In genomic region chr11:73743045-73743444, GRCh38 we compare ENCODE assay signal across 17 cellular contexts. TPM values are rescaled to one million over a fixed set of nuclear protein-coding genes. Genes with fewer than 3 reads are reported as not detected.
A peak's percentile ranks its signal among the peaks of the same experiment; 100 is the strongest.
DNase-seq lines count a peak whose midpoint lies in the region; ATAC-seq and TF ChIP-seq lines count a peak whose summit lies in the region.
"Had no signal": no experiment of that assay in that cellular context is flagged by ENCODE, and none has a peak within 500 bp of the region (broad histone marks: within the 10 kb centered on the region; RNA-seq: fewer than 3 reads in every experiment).

No MANE protein-coding gene starts in this region.

- H3K36me3 ChIP-seq in CD4-positive, CD25-positive, alpha-beta regulatory T cell (ENCODE audit: control insufficient read depth, insufficient read depth, low read length) = no peaks in the 10 kb centered on the region
- H3K36me3 ChIP-seq in Caco-2 (ENCODE audit: control insufficient read depth, insufficient read depth, low read length) = 0 out of 2 replicates have a peak, but pooled peaks cover 1% of the 10 kb centered on the region
- peaks cover 2 to 4% of the 10 kb centered on the region in 2 experiments for H3K36me3 ChIP-seq in trophoblast cell (ENCODE audit: control insufficient read depth in 1 of 2, insufficient read depth in 2 of 2, low read length in 2 of 2)

- no peak overlapping the region for H2BK5ac ChIP-seq in trophoblast cell (ENCODE audit: low read depth, low read length, poor library complexity)

- H4K12ac ChIP-seq in trophoblast cell (ENCODE audit: low read depth, low read length) = no peak overlapping the region

- peak overlapping the region in 2 of 3 donors; percentile 42 to 44 for H3K27ac Mint-ChIP-seq in CD4-positive, CD25-positive, alpha-beta regulatory T cell
- H3K27ac Mint-ChIP-seq in Caco-2 (ENCODE audit: unreplicated experiment) = peak overlapping the region; percentile 11
- H3K27ac Mint-ChIP-seq in effector memory CD8-positive, alpha-beta T cell = peak overlapping the region; percentile 63 to 73
- H3K27ac Mint-ChIP-seq: B cell, HFFc6, IgD-negative memory B cell had no signal

- H3K4me2 ChIP-seq in trophoblast cell (ENCODE audit: low read length) = no peak overlapping the region

- peaks cover 13% of the 10 kb centered on the region for H3K36me3 Mint-ChIP-seq in CD4-positive, CD25-positive, alpha-beta regulatory T cell
- H3K36me3 Mint-ChIP-seq in Caco-2 (ENCODE audit: insufficient read depth, unreplicated experiment) = peaks cover 56% of the 10 kb centered on the region
- H3K36me3 Mint-ChIP-seq in effector memory CD8-positive, alpha-beta T cell (ENCODE audit: insufficient read depth) = peaks cover 7% of the 10 kb centered on the region

- no peak for ATAC-seq in CD4-positive, CD25-positive, alpha-beta regulatory T cell (ENCODE audit: low read depth in 2 of 2)
- no peak for ATAC-seq in effector memory CD8-positive, alpha-beta T cell (replicated peaks)
- no peak for ATAC-seq in HG03280 (IDR thresholded peaks at IDR 0.05; ENCODE audit: unreplicated experiment)

- no CpG with 5 or more reads among the region's 7 CpGs for WGBS in trophoblast cell (ENCODE audit: extremely low coverage, insufficient coverage, insufficient read length)

- POLR2A ChIA-PET in Caco-2 (lab: Charles Lee) = no interaction called here

- no peak overlapping the region for H2BK120ac ChIP-seq in trophoblast cell (ENCODE audit: insufficient read depth, low read length, poor library complexity)

- no peak overlapping the region for H2BK12ac ChIP-seq in trophoblast cell (ENCODE audit: low read length)

- H2AFZ ChIP-seq in trophoblast cell (ENCODE audit: insufficient read depth, low read length, poor library complexity) = no peak overlapping the region

- no peak for TF ChIP-seq CTCF in Caco-2 (IDR thresholded peaks at IDR 0.05; ENCODE audit: insufficient read depth in 1 of 2, low read depth in 1 of 2, low read length in 1 of 2, severe bottlenecking in 1 of 2, unreplicated experiment in 1 of 2)

- no peak for DNase-seq in CD4-positive, CD25-positive, alpha-beta regulatory T cell
- DNase-seq in Caco-2 (no peak), trophoblast cell (no peak), NCI-H82 treated with DMSO at 0.1 percent for 48 hours (lab: John Stamatoyannopoulos, UW; ENCODE audit: unreplicated experiment) (no peak)
- no peak for DNase-seq in effector memory CD8-positive, alpha-beta T cell
- DNase-seq in stimulated activated CD4-positive, alpha-beta T cell treated with anti-CD3 and anti-CD28 coated beads, Interleukin-4, amount 100 ng/mL, for 24 hours = no peak
- DNase-seq: C1 segment of cervical spinal cord; CD4-positive, alpha-beta memory T cell; COR-L47; DND-41; GDM1; HCEC 1CT; HFFc6 had no signal

- H3K27me3 Mint-ChIP-seq in CD4-positive, CD25-positive, alpha-beta regulatory T cell = no peaks in the 10 kb centered on the region
- H3K27me3 Mint-ChIP-seq in Caco-2 (ENCODE audit: insufficient read depth, unreplicated experiment) = no peaks in the 10 kb centered on the region
- no peaks in the 10 kb centered on the region for H3K27me3 Mint-ChIP-seq in effector memory CD8-positive, alpha-beta T cell
- H3K27me3 Mint-ChIP-seq: B cell; CD4-positive, alpha-beta memory T cell; IgD-negative memory B cell had no signal

- no peaks in the 10 kb centered on the region for H3K79me1 ChIP-seq in trophoblast cell (ENCODE audit: low read length)

- peak overlapping the region; percentile 72 for H3K4ac ChIP-seq in trophoblast cell (ENCODE audit: low read depth, low read length)

- no peak overlapping the region for H2AK5ac ChIP-seq in trophoblast cell (ENCODE audit: low read length)

- no peak overlapping the region for H3K4me3 Mint-ChIP-seq in CD4-positive, CD25-positive, alpha-beta regulatory T cell
- H3K4me3 Mint-ChIP-seq in Caco-2 (ENCODE audit: unreplicated experiment) = no peak overlapping the region
- H3K4me3 Mint-ChIP-seq in effector memory CD8-positive, alpha-beta T cell = no peak overlapping the region
- H3K4me3 Mint-ChIP-seq: B cell; CD4-positive, alpha-beta memory T cell; HFFc6; IgD-negative memory B cell had no signal

- no peak overlapping the region for H3K9ac ChIP-seq in trophoblast cell (ENCODE audit: low read length)

- intact Hi-C loops in Caco-2 (cut with micrococcal nuclease; ENCODE audit: unreplicated experiment) = no loop called here

- CTCF ChIA-PET in Caco-2 (lab: Charles Lee) = no interaction called here

- no peak overlapping the region for H3K14ac ChIP-seq in trophoblast cell (ENCODE audit: low read length)

- H3K9me3 ChIP-seq in CD4-positive, CD25-positive, alpha-beta regulatory T cell (ENCODE audit: control insufficient read depth in 2 of 2, low read length in 2 of 2) = no peaks in the 10 kb centered on the region
- H3K9me3 ChIP-seq in Caco-2 = no peaks in the 10 kb centered on the region
- no peaks in the 10 kb centered on the region for H3K9me3 ChIP-seq in trophoblast cell (ENCODE audit: insufficient read depth, low read depth, low read length)

- no peak overlapping the region for H3K27ac ChIP-seq in CD4-positive, CD25-positive, alpha-beta regulatory T cell (ENCODE audit: insufficient read depth, low read length, poor library complexity, severe bottlenecking)
- H3K27ac ChIP-seq in trophoblast cell (ENCODE audit: low read depth, low read length) = no peak overlapping the region
- H3K27ac ChIP-seq: HL-60 had no signal

- H3K4me1 Mint-ChIP-seq in CD4-positive, CD25-positive, alpha-beta regulatory T cell = peaks cover 0 to 53% (median 25%) of the 10 kb centered on the region in 4 donors
- H3K4me1 Mint-ChIP-seq in Caco-2 (ENCODE audit: low read depth, unreplicated experiment) = no peaks in the 10 kb centered on the region
- H3K4me1 Mint-ChIP-seq in effector memory CD8-positive, alpha-beta T cell (ENCODE audit: low read depth in 2 of 2) = peaks cover 19 to 32% of the 10 kb centered on the region in 2 donors

- H3K79me2 ChIP-seq in trophoblast cell (ENCODE audit: control insufficient read depth, insufficient read depth, low read length, poor library complexity) = peaks cover 15% of the 10 kb centered on the region

- H4K91ac ChIP-seq in trophoblast cell (ENCODE audit: low read depth, low read length) = no peak overlapping the region

- no TSS peak for BruUV-seq in Caco-2 (replicated peaks; lab: Mats Ljungman, UMichigan)

- no peak overlapping the region for H3K4me3 ChIP-seq in CD4-positive, CD25-positive, alpha-beta regulatory T cell (ENCODE audit: low read depth, low read length)
- H3K4me3 ChIP-seq in Caco-2 (ENCODE audit: low read depth, low read length) (no peak overlapping the region), trophoblast cell (ENCODE audit: low read depth, low read length) (no peak overlapping the region)

- no peaks in the 10 kb centered on the region for H3K9me3 Mint-ChIP-seq in CD4-positive, CD25-positive, alpha-beta regulatory T cell
- H3K9me3 Mint-ChIP-seq in Caco-2 (ENCODE audit: unreplicated experiment) = no peaks in the 10 kb centered on the region
- H3K9me3 Mint-ChIP-seq in effector memory CD8-positive, alpha-beta T cell = no peaks in the 10 kb centered on the region
- H3K9me3 Mint-ChIP-seq: CD4-positive, alpha-beta memory T cell; HFFc6 had no signal

- H3K4me1 ChIP-seq in CD4-positive, CD25-positive, alpha-beta regulatory T cell (ENCODE audit: control insufficient read depth, insufficient read depth, low read length, poor library complexity, severe bottlenecking) = no peaks in the 10 kb centered on the region
- H3K4me1 ChIP-seq in Caco-2 (peaks cover 7% of the 10 kb centered on the region; the same call in 1 of the 2 replicates), trophoblast cell (ENCODE audit: control insufficient read depth in 1 of 2, insufficient read depth in 2 of 2, low read length in 2 of 2) (no peaks in the 10 kb centered on the region)

- no peak overlapping the region for H4K8ac ChIP-seq in trophoblast cell (ENCODE audit: low read depth, low read length)

- H3K23ac ChIP-seq in trophoblast cell (ENCODE audit: low read length) = no peak overlapping the region

- no peaks in the 10 kb centered on the region for H3K27me3 ChIP-seq in CD4-positive, CD25-positive, alpha-beta regulatory T cell (ENCODE audit: control insufficient read depth, insufficient read depth, low read length)
- H3K27me3 ChIP-seq in Caco-2 (replicated peaks; ENCODE audit: control insufficient read depth, insufficient read depth, low read length) = no peaks in the 10 kb centered on the region
- no peaks in the 10 kb centered on the region for H3K27me3 ChIP-seq in trophoblast cell (ENCODE audit: insufficient read depth, low read length)

- H3K18ac ChIP-seq in trophoblast cell (ENCODE audit: low read length) = no peak overlapping the region

RNA-seq across cellular contexts. Expression of gene RAB6A, which starts 17.8 kb away (rescaled TPM):
- 79.0 TPM for total RNA-seq in CD4-positive, CD25-positive, alpha-beta regulatory T cell
- polyA plus RNA-seq in CD4-positive, CD25-positive, alpha-beta regulatory T cell = 100 to 1,000 TPM; 108 to 124 (median 120) TPM
- 210 and 227 TPM in 2 replicates for total RNA-seq in Caco-2 (2022)
- polyA plus RNA-seq in trophoblast cell (2013) = 147 and 155 TPM in 2 replicates

RNA-seq across cellular contexts. Expression of gene MRPL48, which starts 44.6 kb away (rescaled TPM):
- 25.7 TPM for total RNA-seq in CD4-positive, CD25-positive, alpha-beta regulatory T cell
- polyA plus RNA-seq in CD4-positive, CD25-positive, alpha-beta regulatory T cell = 10 to 100 TPM; 53.6 to 70.8 (median 66.4) TPM
- 111 and 113 TPM in 2 replicates for total RNA-seq in Caco-2 (2022)
- polyA plus RNA-seq in trophoblast cell (2013) = 55.2 and 56.9 TPM in 2 replicates

Comparison
In these comparisons a context has a peak if more than half of its experiments do, and no peak if none do; other contexts are left out.
1. H3K27ac Mint-ChIP-seq: peak in every context shown above with its lines; median percentile 68 in effector memory CD8-positive, alpha-beta T cell; 43 in CD4-positive, CD25-positive, alpha-beta regulatory T cell; 11 in Caco-2.